In the genomic region with DNA sequence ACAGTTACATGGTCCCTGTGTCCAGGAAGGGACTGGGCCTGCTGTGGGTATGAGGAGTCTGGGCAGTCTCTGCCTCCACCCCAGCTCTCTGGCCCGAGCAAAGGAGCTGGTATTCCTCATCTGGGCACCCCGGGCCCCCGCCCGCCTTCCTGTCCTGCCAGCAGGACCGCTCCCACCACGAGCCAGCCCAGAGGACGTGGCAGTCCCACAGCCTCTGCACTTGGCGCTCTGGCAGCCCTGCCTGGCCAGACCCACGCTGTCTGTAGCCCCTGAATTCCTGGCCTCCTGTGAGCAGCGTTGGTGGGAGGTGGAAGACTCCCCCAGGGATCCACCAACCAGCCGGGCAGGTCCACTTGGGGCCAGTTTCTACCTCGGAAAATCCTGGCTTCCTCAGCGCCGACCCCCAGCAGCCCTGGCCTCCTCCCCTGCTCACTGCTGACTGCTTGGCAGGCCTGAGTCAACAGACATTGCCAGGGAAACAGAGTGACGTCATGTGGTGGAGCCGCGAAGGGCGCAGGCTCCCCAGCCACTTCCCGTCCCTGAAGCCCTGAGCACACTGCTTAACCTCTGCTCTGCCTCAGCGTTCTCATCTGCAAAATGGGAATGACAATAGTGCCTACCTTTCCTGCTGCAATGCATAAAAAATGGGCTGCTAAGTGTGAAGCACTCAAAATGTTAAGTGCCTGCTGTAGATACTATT, we compare ENCODE assay signal across 8 cellular contexts. TPM values are rescaled to one million over a fixed set of nuclear protein-coding genes. Genes with fewer than 3 reads are reported as not detected.
DNase-seq lines count a peak whose midpoint lies in the region; ATAC-seq and TF ChIP-seq lines count a peak whose summit lies in the region.

No MANE protein-coding gene starts in this region.

- no peaks in the 10 kb centered on the region for H3K79me1 ChIP-seq in IMR-90 (ENCODE audit: low read depth in 1 of 2, low read length in 2 of 2)

- H3K23ac ChIP-seq in IMR-90 (ENCODE audit: low read depth, low read length), result no peak overlapping the region

- peak overlapping the region; percentile 49; the same call in 1 of the 2 replicates for H2BK120ac ChIP-seq in IMR-90 (ENCODE audit: low read depth, low read length)

- H3K36me3 ChIP-seq in IMR-90 (ENCODE audit: control insufficient read depth, insufficient read depth, low read length) (no peaks in the 10 kb centered on the region), hepatocyte (replicated peaks; ENCODE audit: insufficient read depth, low read depth) (no peaks in the 10 kb centered on the region), skeletal muscle tissue (ENCODE audit: control insufficient read depth in 3 of 3, insufficient read depth in 3 of 3, low read length in 3 of 3) (peaks cover 3 to 11% (median 4%) of the 10 kb centered on the region in 3 donors)

- peak overlapping the region; percentile 30 to 88; a peak in 3 of 4 replicates for H4K8ac ChIP-seq in IMR-90 (ENCODE audit: low read depth in 2 of 2, low read length in 2 of 2)

- H2AK9ac ChIP-seq in IMR-90 (replicated peaks; ENCODE audit: low read depth, low read length, poor library complexity), result peak overlapping the region; percentile 33

- 59% methylated on average over 9 of the region's 20 CpGs; no CpG with 5 or more reads in 1 of the 2 experiments for WGBS in IMR-90 (ENCODE audit: extremely low coverage in 2 of 2, insufficient read length in 1 of 2), 2 experiments
- 73% methylated on average over 20 of the region's 20 CpGs for WGBS in hepatocyte (ENCODE audit: low lambda C conversion rate, missing lambda C conversion rate)

- 0 out of 2 replicates have a peak overlapping the region, but pooled peaks have one; percentile 3 for H2BK20ac ChIP-seq in IMR-90 (ENCODE audit: low read depth, low read length)

- H3K9me3 ChIP-seq in IMR-90 (ENCODE audit: control insufficient read depth, insufficient read depth, low read length) (no peaks in the 10 kb centered on the region), hepatocyte (ENCODE audit: low read depth) (no peaks in the 10 kb centered on the region), skeletal muscle tissue (ENCODE audit: control insufficient read depth in 3 of 3, low read length in 3 of 3) (no peaks in the 10 kb centered on the region)

- H3K27me3 ChIP-seq in IMR-90 (ENCODE audit: control insufficient read depth, insufficient read depth, low read length) (no peaks in the 10 kb centered on the region; the same call in 1 of the 2 replicates), hepatocyte (no peaks in the 10 kb centered on the region), skeletal muscle tissue (ENCODE audit: control insufficient read depth in 3 of 3, insufficient read depth in 3 of 3, low read length in 3 of 3) (no peaks in the 10 kb centered on the region)

- H3K4me1 ChIP-seq in IMR-90 (ENCODE audit: control insufficient read depth, insufficient read depth, low read length) (peaks cover 4% of the 10 kb centered on the region), hepatocyte (ENCODE audit: insufficient read depth) (peaks cover 3% of the 10 kb centered on the region), skeletal muscle tissue (ENCODE audit: control insufficient read depth in 3 of 3, insufficient read depth in 3 of 3, low read length in 3 of 3) (peaks cover 14 to 20% (median 14%) of the 10 kb centered on the region in 3 donors)

- POLR2A ChIA-PET in IMR-90 (lab: Charles Lee; ENCODE audit: unreplicated experiment), result no interaction called here

- peak; percentile 77 for DNase-seq in COLO668 (lab: John Stamatoyannopoulos, UW; ENCODE audit: unreplicated experiment)
- DNase-seq in IMR-90, result peak; percentile 91
- DNase-seq in T-helper 2 cell treated with Interferon-gamma antibody and Interleukin-4, amounts not matched to agents 5 μg/mL and 100 μg/mL, for 36 hours (ENCODE audit: low spot score), result peak; percentile 26
- DNase-seq in astrocyte of the spinal cord (ENCODE audit: low read depth, low spot score), result peak; percentile 96
- peak; percentile 80 for DNase-seq in hepatocyte (ENCODE audit: low spot score)

- intact Hi-C loops in IMR-90 (cut with micrococcal nuclease), result loop anchor here (10.0 kb wide), 1 partner anchor 197 kb away; a partner anchor contains a TSS

- peaks cover 6% of the 10 kb centered on the region for H3K27me3 Mint-ChIP-seq in T-helper 2 cell treated with Interferon-gamma antibody and Interleukin-4, amounts not matched to agents 5 μg/mL and 100 μg/mL, for 36 hours (ENCODE audit: low read depth)

- dilution Hi-C loops in IMR-90 (cut with HindIII; ENCODE audit: low sequenced_read_pairs, unreplicated experiment), result no loop called here

- peaks cover 2% of the 10 kb centered on the region for H3K4me1 Mint-ChIP-seq in T-helper 2 cell treated with Interferon-gamma antibody and Interleukin-4, amounts not matched to agents 5 μg/mL and 100 μg/mL, for 36 hours (ENCODE audit: low read depth)

- H3K27ac Mint-ChIP-seq in T-helper 2 cell treated with Interferon-gamma antibody and Interleukin-4, amounts not matched to agents 5 μg/mL and 100 μg/mL, for 36 hours, result peak overlapping the region; percentile 84

- H3K9me2 ChIP-seq in hepatocyte (replicated peaks; ENCODE audit: insufficient read depth), result no peaks in the 10 kb centered on the region

- BruUV-seq in IMR-90 (replicated peaks; lab: Mats Ljungman, UMichigan), result no TSS peak

- peak overlapping the region; percentile 30 for H4K5ac ChIP-seq in IMR-90 (ENCODE audit: low read depth, low read length)

- peak overlapping the region; percentile 55 for H3K4ac ChIP-seq in IMR-90 (ENCODE audit: low read depth, low read length)

- H3K4me3 Mint-ChIP-seq in T-helper 2 cell treated with Interferon-gamma antibody and Interleukin-4, amounts not matched to agents 5 μg/mL and 100 μg/mL, for 36 hours, result no peak overlapping the region

- CTCF ChIA-PET in IMR-90 (lab: Yijun Ruan, JAX), result no interaction called here

- H3K27ac ChIP-seq in IMR-90 (ENCODE audit: insufficient read depth, low read length), result peak overlapping the region; percentile 49; the same call in 1 of the 2 replicates
- H3K27ac ChIP-seq in hepatocyte, result peak overlapping the region; percentile 36
- H3K27ac ChIP-seq in skeletal muscle tissue (ENCODE audit: low read depth, low read length), result peak overlapping the region; percentile 71

- H3K18ac ChIP-seq in IMR-90 (ENCODE audit: low read depth, low read length), result no peak overlapping the region; the same call in 1 of the 2 replicates

- no peaks in the 10 kb centered on the region for H3K9me1 ChIP-seq in IMR-90 (ENCODE audit: insufficient read depth, low read length)

- H3K36me3 Mint-ChIP-seq in T-helper 2 cell treated with Interferon-gamma antibody and Interleukin-4, amounts not matched to agents 5 μg/mL and 100 μg/mL, for 36 hours (ENCODE audit: low read depth), result no peaks in the 10 kb centered on the region

- H3K4me2 ChIP-seq in IMR-90 (ENCODE audit: low read depth, low read length) (no peak overlapping the region), hepatocyte (no peak overlapping the region)

- H4K91ac ChIP-seq in IMR-90 (ENCODE audit: insufficient read depth, low read depth, low read length), result peak overlapping the region; percentile 33; the same call in 1 of the 2 replicates

- no peak for TF ChIP-seq POLR2A in IMR-90 (IDR thresholded peaks at IDR 0.05; ENCODE audit: low read depth, low read length)

- H2BK5ac ChIP-seq in IMR-90 (ENCODE audit: low read depth, low read length, poor library complexity, severe bottlenecking), result peak overlapping the region; percentile 30

- H3K9ac ChIP-seq in IMR-90 (ENCODE audit: low read depth, low read length) (no peak overlapping the region), skeletal muscle tissue (ENCODE audit: low read depth in 1 of 3, low read length in 3 of 3) (peak overlapping the region in 2 of 3 donors; percentile 22 to 50)

- no peaks in the 10 kb centered on the region for H3K79me2 ChIP-seq in hepatocyte

- 0 out of 3 replicates have a peak overlapping the region, but pooled peaks have one; percentile 30 for H2BK15ac ChIP-seq in IMR-90 (ENCODE audit: low read depth, low read length)

- TF ChIP-seq CTCF in IMR-90 (conservative IDR thresholded peaks at IDR 0.05; ENCODE audit: low read depth, low read length), result no peak
- no peak for TF ChIP-seq CTCF in astrocyte of the spinal cord (IDR thresholded peaks at IDR 0.05; ENCODE audit: low read depth, low read length)
- no peak for TF ChIP-seq CTCF in hepatocyte (IDR thresholded peaks at IDR 0.05; ENCODE audit: poor library complexity)

- ATAC-seq in IMR-90 (ENCODE audit: low read depth) (peak; percentile 97), HG02852 (IDR thresholded peaks at IDR 0.05; ENCODE audit: unreplicated experiment) (no peak), GM18868 (IDR thresholded peaks at IDR 0.05; ENCODE audit: unreplicated experiment) (no peak)

- H3K14ac ChIP-seq in IMR-90 (replicated peaks; ENCODE audit: low read depth, low read length), result peak overlapping the region; percentile 7; the same call in 1 of the 2 replicates

- in situ Hi-C loops in IMR-90 (cut with MboI; ENCODE audit: low sequenced_read_pairs), result no loop called here
- in situ Hi-C loops in astrocyte of the spinal cord (cut with HindIII; ENCODE audit: low sequenced_read_pairs), result no loop called here

- H2AFZ ChIP-seq in IMR-90 (replicated peaks; ENCODE audit: low read length, poor library complexity) (peak overlapping the region; percentile 88), hepatocyte (no peak overlapping the region)

- H4K20me1 ChIP-seq in IMR-90 (ENCODE audit: insufficient read depth, low read length), result no peaks in the 10 kb centered on the region
- no peaks in the 10 kb centered on the region for H4K20me1 ChIP-seq in hepatocyte (ENCODE audit: insufficient read depth, poor library complexity, severe bottlenecking)

- H3K4me3 ChIP-seq in IMR-90 (ENCODE audit: insufficient read depth, low read depth, low read length) (no peak overlapping the region), astrocyte of the spinal cord (ENCODE audit: low read depth, low read length) (peak overlapping the region; percentile 20), hepatocyte (no peak overlapping the region), skeletal muscle tissue (ENCODE audit: low read length in 3 of 3) (peak overlapping the region in 1 of 3 donors; percentile 22)

- TF ChIP-seq RAD21 in IMR-90 (IDR thresholded peaks at IDR 0.05; ENCODE audit: low read length), result no peak

- H2AK5ac ChIP-seq in IMR-90 (ENCODE audit: low read depth, low read length), result peak overlapping the region; percentile 19; the same call in 1 of the 2 replicates

- no peaks in the 10 kb centered on the region for H3K9me3 Mint-ChIP-seq in T-helper 2 cell treated with Interferon-gamma antibody and Interleukin-4, amounts not matched to agents 5 μg/mL and 100 μg/mL, for 36 hours

- peak overlapping the region; percentile 10; the same call in 1 of the 2 replicates for H3K56ac ChIP-seq in IMR-90 (ENCODE audit: extremely low read depth, insufficient read depth, low read length)

RNA-seq across cellular contexts. Expression of a gene that starts 21.6 kb away (rescaled TPM):
- 22.2 and 25.8 TPM in 2 replicates for total RNA-seq in IMR-90 (2012; rRNA removed)
- 48.0 and 57.4 TPM in 2 replicates for polyA plus RNA-seq in IMR-90 (2012; rRNA removed)
- 52.2 and 59.2 TPM in 2 replicates for polyA plus RNA-seq in IMR-90 (2012; cell fraction: cytosol; rRNA removed)
- polyA plus RNA-seq in IMR-90 (2012; cell fraction: nucleus; rRNA removed; ENCODE audit: low replicate concordance), result 33.9 and 73.0 TPM in 2 replicates
- 23.8 and 24.6 TPM in 2 replicates for total RNA-seq in hepatocyte
- polyA plus RNA-seq in hepatocyte, result 10.7 and 16.2 TPM in 2 replicates
- 4.7 TPM for total RNA-seq in skeletal muscle tissue

RNA-seq across cellular contexts. Expression of a gene that starts 34.0 kb away (rescaled TPM):
- total RNA-seq in IMR-90 (2012; rRNA removed) (1.9 and 2.2 TPM in 2 replicates), hepatocyte (45.2 and 58.1 TPM in 2 replicates), skeletal muscle tissue (107 TPM)
- polyA plus RNA-seq in IMR-90 (2012; rRNA removed) (14.3 and 15.3 TPM in 2 replicates), hepatocyte (37.7 and 42.5 TPM in 2 replicates)
- polyA plus RNA-seq in IMR-90 (2012; cell fraction: cytosol; rRNA removed), result 9.6 and 12.3 TPM in 2 replicates
- 5.9 and 15.2 TPM in 2 replicates for polyA plus RNA-seq in IMR-90 (2012; cell fraction: nucleus; rRNA removed; ENCODE audit: low replicate concordance)

Comparison
In these comparisons a context has a peak if more than half of its experiments do, and no peak if none do; other contexts are left out.
1. DNase-seq: peak in every context shown above with its lines; median percentile 96 in astrocyte of the spinal cord; 91 in IMR-90; 80 in hepatocyte; 77 in COLO668; 26 in T-helper 2 cell treated with Interferon-gamma antibody and Interleukin-4, amounts not matched to agents 5 μg/mL and 100 μg/mL, for 36 hours.
2. RNA of a gene that starts 34.0 kb away (total RNA-seq): 107 TPM in skeletal muscle tissue (single experiment) and 45.2 to 58.1 TPM in hepatocyte; 1.9 to 2.2 TPM in IMR-90; every median in the first group is over 10 times any median in the second.
3. Peak in every context shown above with its lines, with median percentiles within 50 percentile points of each other: H3K27ac ChIP-seq.